Comparison of ENCODE assay signal across 22 cellular contexts in genomic region chr6:46513533-46513932, GRCh38. TPM values are rescaled to one million over a fixed set of nuclear protein-coding genes. Genes with fewer than 3 reads are reported as not detected.
DNase-seq lines count a peak whose midpoint lies in the region; ATAC-seq lines count a peak whose summit lies in the region.
"Had no signal": no experiment of that assay in that cellular context is flagged by ENCODE, and none has a peak within 500 bp of the region (broad histone marks: within the 10 kb centered on the region; RNA-seq: fewer than 3 reads in every experiment).

No MANE protein-coding gene starts in this region.

- WGBS in right cardiac atrium: 76% methylated on average over 2 of the region's 2 CpGs
- 14 to 16% methylated on average over 2 of the region's 2 CpGs for WGBS in aorta, 2 donors

- peaks cover 16% of the 10 kb centered on the region for H3K27me3 Mint-ChIP-seq in stimulated activated naive CD8-positive, alpha-beta T cell treated with anti-CD3 and anti-CD28 coated beads, Interleukin-15, amount 100 ng/mL, for 72 hours

- H3K9me3 ChIP-seq in right cardiac atrium (ENCODE audit: control insufficient read depth, low read length) (no peaks in the 10 kb centered on the region), aorta (ENCODE audit: control insufficient read depth, low read length) (no peaks in the 10 kb centered on the region), SJCRH30 (replicated peaks) (no peaks in the 10 kb centered on the region)

- intact Hi-C loops in Right ventricle myocardium superior (cut with DNase I): no loop called here
- intact Hi-C loops in right cardiac atrium (cut with DNase I): no loop called here
- intact Hi-C loops in aorta (cut with DNase I): no loop called here

- H3K27ac ChIP-seq in right cardiac atrium (ENCODE audit: low read length) (peak overlapping the region; percentile 17), aorta (ENCODE audit: low read depth in 1 of 2, low read length in 2 of 2) (peak overlapping the region; percentile 60 to 73), SJCRH30 (no peak overlapping the region)
- H3K27ac ChIP-seq: GM23248 had no signal

- H3K27me3 ChIP-seq in right cardiac atrium (ENCODE audit: control insufficient read depth, insufficient read depth): no peaks in the 10 kb centered on the region
- no peaks in the 10 kb centered on the region for H3K27me3 ChIP-seq in aorta (ENCODE audit: control insufficient read depth in 1 of 2, insufficient read depth in 2 of 2, low read length in 1 of 2)
- H3K27me3 ChIP-seq in SJCRH30: no peaks in the 10 kb centered on the region

- no peaks in the 10 kb centered on the region for H3K9me3 Mint-ChIP-seq in stimulated activated naive CD8-positive, alpha-beta T cell treated with anti-CD3 and anti-CD28 coated beads, Interleukin-15, amount 100 ng/mL, for 72 hours
- H3K9me3 Mint-ChIP-seq: CD8-positive, alpha-beta memory T cell; H9; HFFc6 had no signal

- H3K4me3 ChIP-seq in right cardiac atrium (ENCODE audit: low read length) (no peak overlapping the region), aorta (ENCODE audit: low read length in 2 of 2) (no peak overlapping the region), SJCRH30 (no peak overlapping the region)
- H3K4me3 ChIP-seq: GM23248 had no signal

- no peaks in the 10 kb centered on the region for H3K4me1 Mint-ChIP-seq in stimulated activated naive CD8-positive, alpha-beta T cell treated with anti-CD3 and anti-CD28 coated beads, Interleukin-15, amount 100 ng/mL, for 72 hours
- H3K4me1 Mint-ChIP-seq: CD8-positive, alpha-beta memory T cell; H9 had no signal

- H3K36me3 ChIP-seq in aorta (ENCODE audit: control insufficient read depth in 1 of 2, insufficient read depth in 2 of 2, low read length in 1 of 2) (no peaks in the 10 kb centered on the region), SJCRH30 (no peaks in the 10 kb centered on the region)

- no peak for DNase-seq in stimulated activated naive CD8-positive, alpha-beta T cell treated with anti-CD3 and anti-CD28 coated beads, Interleukin-15, Interleukin-2, amounts not matched to agents 100 U/mL and 50 U/mL, for 24 hours
- DNase-seq in stimulated activated naive CD8-positive, alpha-beta T cell treated with anti-CD3 and anti-CD28 coated beads, Interleukin-15, amount 100 ng/mL, for 72 hours: no peak
- DNase-seq in Right ventricle myocardium superior (no peak), right cardiac atrium (peak in 1 of 3 donors; percentile 16), aorta (no peak), SJCRH30 (no peak), anterior cingulate cortex (lab: John Stamatoyannopoulos, UW) (no peak)
- no peak for DNase-seq in activated naive CD4-positive, alpha-beta T cell treated with anti-CD3 and anti-CD28 coated beads, Interleukin-2, amount 50 U/mL, for 16 hours
- DNase-seq: AML-193; Calu3; CD8-positive, alpha-beta memory T cell; DMS153; GM23248; H9; HFFc6; Kasumi-1; NCI-H1694; NCI-H2081 treated with DMSO at 0.1 percent for 48 hours; NK-92 treated with Interleukin-12 subunit alpha and Interleukin-12 subunit beta, amount 100 ng/mL, for 24 hours had no signal

- peaks cover 6% of the 10 kb centered on the region for H3K4me1 ChIP-seq in right cardiac atrium (ENCODE audit: control insufficient read depth, insufficient read depth, low read length)
- peaks cover 8 to 12% of the 10 kb centered on the region in 2 donors for H3K4me1 ChIP-seq in aorta (ENCODE audit: control insufficient read depth in 1 of 2, insufficient read depth in 2 of 2, low read length in 2 of 2)
- no peaks in the 10 kb centered on the region for H3K4me1 ChIP-seq in SJCRH30

- ATAC-seq in stimulated activated naive CD8-positive, alpha-beta T cell treated with anti-CD3 and anti-CD28 coated beads, Interleukin-15, Interleukin-2, amounts not matched to agents 100 U/mL and 50 U/mL, for 24 hours: peak; percentile 6
- ATAC-seq in stimulated activated naive CD8-positive, alpha-beta T cell treated with anti-CD3 and anti-CD28 coated beads, Interleukin-15, amount 100 ng/mL, for 72 hours: no peak
- ATAC-seq in Right ventricle myocardium superior (ENCODE audit: poor library complexity) (peak; percentile 74), right cardiac atrium (peak; percentile 64 to 66), aorta (ENCODE audit: low FRiP score) (peak; percentile 39)
- ATAC-seq: Panc1 had no signal

- no peak overlapping the region for H3K27ac Mint-ChIP-seq in stimulated activated naive CD8-positive, alpha-beta T cell treated with anti-CD3 and anti-CD28 coated beads, Interleukin-15, amount 100 ng/mL, for 72 hours
- H3K27ac Mint-ChIP-seq: CD8-positive, alpha-beta memory T cell; H9; HFFc6 had no signal

- H3K4me3 Mint-ChIP-seq in stimulated activated naive CD8-positive, alpha-beta T cell treated with anti-CD3 and anti-CD28 coated beads, Interleukin-15, amount 100 ng/mL, for 72 hours: no peak overlapping the region
- H3K4me3 Mint-ChIP-seq: CD8-positive, alpha-beta memory T cell; H9; HFFc6 had no signal

RNA-seq across cellular contexts. Expression of gene RCAN2, which starts 22.3 kb away (rescaled TPM):
- 258 TPM for total RNA-seq in Right ventricle myocardium superior
- total RNA-seq in right cardiac atrium: 100 to 1,000 TPM; 117 to 184 (median 136) TPM
- polyA plus RNA-seq in right cardiac atrium: 82.9 TPM
- 100 to 1,000 TPM in 1 of 2 donors, 10 to 100 TPM in 1; 87.3 to 235 TPM for total RNA-seq in aorta
- polyA plus RNA-seq in aorta: 100 to 1,000 TPM; 123 to 137 TPM
- 0.20 and 0.43 TPM in 2 replicates for total RNA-seq in SJCRH30 (2014; rRNA removed; shearing (Covaris generic))
- total RNA-seq: A172, NCI-H460 had no signal

Comparison
In these comparisons a context has a peak if more than half of its experiments do, and no peak if none do; other contexts are left out.
1. RNA of gene RCAN2, which starts 22.3 kb away (total RNA-seq): 258 TPM in Right ventricle myocardium superior (single experiment), 87.3 to 235 TPM in aorta and 117 to 184 TPM in right cardiac atrium; 0.20 to 0.43 TPM in SJCRH30; every median in the first group is over 10 times any median in the second.